Comparison of ENCODE assay signal across 7 cellular contexts in genomic region chr2:104378853-104379374, GRCh38.
DNase-seq lines count a peak whose midpoint lies in the region; ATAC-seq and TF ChIP-seq lines count a peak whose summit lies in the region.

No MANE protein-coding gene starts in this region.

- ATAC-seq in GM23338 = peak; percentile 98
- peak; percentile 83 for ATAC-seq in activated naive CD8-positive, alpha-beta T cell treated with anti-CD3 and anti-CD28 coated beads, Interleukin-2, amount 10 ng/mL, durations not matched to agents 7 days and 5 days (ENCODE audit: low read depth)

- peak; percentile 56 for DNase-seq in GDM1 (lab: John Stamatoyannopoulos, UW)
- DNase-seq in GM23338 (ENCODE audit: low spot score) = peak; percentile 75
- DNase-seq in NCI-H2081 treated with DMSO at 0.1 percent for 48 hours (lab: John Stamatoyannopoulos, UW) = peak; percentile 32
- peak; percentile 31 for DNase-seq in activated naive CD8-positive, alpha-beta T cell treated with anti-CD3 and anti-CD28 coated beads, Interleukin-2, amount 10 ng/mL, durations not matched to agents 7 days and 5 days
- peak; percentile 73 for DNase-seq in iPS-NIHi11 (ENCODE audit: low spot score)
- no peak for DNase-seq in smooth muscle cell (lab: John Stamatoyannopoulos, UW; ENCODE audit: unreplicated experiment)
- DNase-seq in esophagus squamous epithelium (lab: John Stamatoyannopoulos, UW) = no peak

- H3K27me3 Mint-ChIP-seq in GM23338 (ENCODE audit: insufficient read depth, low read depth, poor library complexity) = peaks cover 3% of the 10 kb centered on the region
- no peaks in the 10 kb centered on the region for H3K27me3 Mint-ChIP-seq in activated naive CD8-positive, alpha-beta T cell treated with anti-CD3 and anti-CD28 coated beads, Interleukin-2, amount 10 ng/mL, durations not matched to agents 7 days and 5 days

- no peak overlapping the region for H3K27ac ChIP-seq in GM23338 (ENCODE audit: low read depth)
- no peak overlapping the region for H3K27ac ChIP-seq in smooth muscle cell (ENCODE audit: low read depth)
- H3K27ac ChIP-seq in esophagus squamous epithelium = no peak overlapping the region

- peaks cover 10% of the 10 kb centered on the region for H3K4me1 Mint-ChIP-seq in GM23338
- peaks cover 7% of the 10 kb centered on the region for H3K4me1 Mint-ChIP-seq in activated naive CD8-positive, alpha-beta T cell treated with anti-CD3 and anti-CD28 coated beads, Interleukin-2, amount 10 ng/mL, durations not matched to agents 7 days and 5 days

- H3K4me2 ChIP-seq in GM23338 (peak overlapping the region; percentile 65), smooth muscle cell (peak overlapping the region; percentile 76)

- no peaks in the 10 kb centered on the region for H3K9me3 Mint-ChIP-seq in GM23338
- no peaks in the 10 kb centered on the region for H3K9me3 Mint-ChIP-seq in activated naive CD8-positive, alpha-beta T cell treated with anti-CD3 and anti-CD28 coated beads, Interleukin-2, amount 10 ng/mL, durations not matched to agents 7 days and 5 days

- H3K9ac ChIP-seq in smooth muscle cell (ENCODE audit: low read depth) = no peak overlapping the region

- H3K36me3 ChIP-seq in GM23338 (ENCODE audit: insufficient read depth) = no peaks in the 10 kb centered on the region
- H3K36me3 ChIP-seq in smooth muscle cell (ENCODE audit: low read depth) = no peaks in the 10 kb centered on the region
- H3K36me3 ChIP-seq in esophagus squamous epithelium = no peaks in the 10 kb centered on the region

- no peaks in the 10 kb centered on the region for H3K27me3 ChIP-seq in GM23338 (ENCODE audit: insufficient read depth)
- no peaks in the 10 kb centered on the region for H3K27me3 ChIP-seq in smooth muscle cell (ENCODE audit: low read depth)
- H3K27me3 ChIP-seq in esophagus squamous epithelium = no peaks in the 10 kb centered on the region

- no peaks in the 10 kb centered on the region for H3K79me2 ChIP-seq in GM23338 (replicated peaks; ENCODE audit: insufficient read depth)
- H3K79me2 ChIP-seq in smooth muscle cell (ENCODE audit: low read depth) = no peaks in the 10 kb centered on the region

- H3K9me3 ChIP-seq in smooth muscle cell (replicated peaks; ENCODE audit: low read depth) (no peaks in the 10 kb centered on the region), esophagus squamous epithelium (no peaks in the 10 kb centered on the region)

- POLR2A ChIA-PET in activated naive CD8-positive, alpha-beta T cell treated with anti-CD3 and anti-CD28 coated beads, Interleukin-2, amount 10 ng/mL, durations not matched to agents 7 days and 5 days (lab: Charles Lee) = no interaction called here

- H3K36me3 Mint-ChIP-seq in GM23338 (ENCODE audit: low read depth) = no peaks in the 10 kb centered on the region
- peaks cover 5% of the 10 kb centered on the region for H3K36me3 Mint-ChIP-seq in activated naive CD8-positive, alpha-beta T cell treated with anti-CD3 and anti-CD28 coated beads, Interleukin-2, amount 10 ng/mL, durations not matched to agents 7 days and 5 days

- peak overlapping the region; percentile 70 for H3K4me3 Mint-ChIP-seq in GM23338
- H3K4me3 Mint-ChIP-seq in activated naive CD8-positive, alpha-beta T cell treated with anti-CD3 and anti-CD28 coated beads, Interleukin-2, amount 10 ng/mL, durations not matched to agents 7 days and 5 days = peak overlapping the region; percentile 85

- WGBS in smooth muscle cell (ENCODE audit: low lambda C conversion rate) = 24% methylated on average over 3 of the region's 3 CpGs
- 7 to 12% methylated on average over 3 of the region's 3 CpGs for WGBS in esophagus squamous epithelium, 2 donors

- peak overlapping the region; percentile 93 for H2AFZ ChIP-seq in GM23338
- H2AFZ ChIP-seq in smooth muscle cell (ENCODE audit: low read depth) = peak overlapping the region; percentile 90

- TF ChIP-seq POLR2A in esophagus squamous epithelium (IDR thresholded peaks at IDR 0.05) = no peak

- H3F3A ChIP-seq in GM23338 (replicated peaks; ENCODE audit: low read depth) = no peaks in the 10 kb centered on the region
- H3F3A ChIP-seq in smooth muscle cell (ENCODE audit: low read depth) = no peaks in the 10 kb centered on the region

- H4K20me1 ChIP-seq in GM23338 (replicated peaks; ENCODE audit: insufficient read depth) (no peaks in the 10 kb centered on the region), smooth muscle cell (ENCODE audit: low read depth) (no peaks in the 10 kb centered on the region)

- peak overlapping the region; percentile 30; the same call in 1 of the 2 replicates for H3K27ac Mint-ChIP-seq in GM23338
- peak overlapping the region; percentile 92 for H3K27ac Mint-ChIP-seq in activated naive CD8-positive, alpha-beta T cell treated with anti-CD3 and anti-CD28 coated beads, Interleukin-2, amount 10 ng/mL, durations not matched to agents 7 days and 5 days

- intact Hi-C loops in esophagus squamous epithelium (cut with DNase I) = no loop called here

- peak overlapping the region; percentile 44 for H3K4me3 ChIP-seq in GM23338
- peak overlapping the region; percentile 55 for H3K4me3 ChIP-seq in smooth muscle cell
- peak overlapping the region in 2 of 4 donors; percentile 4 to 44 for H3K4me3 ChIP-seq in esophagus squamous epithelium

- peaks cover 4% of the 10 kb centered on the region; the same call in 1 of the 2 replicates for H3K4me1 ChIP-seq in GM23338 (ENCODE audit: insufficient read depth)
- no peaks in the 10 kb centered on the region for H3K4me1 ChIP-seq in smooth muscle cell (ENCODE audit: low read depth)
- H3K4me1 ChIP-seq in esophagus squamous epithelium = no peaks in the 10 kb centered on the region

- TF ChIP-seq CTCF in GM23338 (conservative IDR thresholded peaks at IDR 0.05; ENCODE audit: low read depth in 2 of 2) = no peak
- no peak for TF ChIP-seq CTCF in smooth muscle cell (IDR thresholded peaks at IDR 0.05; ENCODE audit: borderline replicate concordance, insufficient read depth, poor library complexity, severe bottlenecking)
- no peak for TF ChIP-seq CTCF in esophagus squamous epithelium (IDR thresholded peaks at IDR 0.05)

- H3K9me2 ChIP-seq in GM23338 (ENCODE audit: insufficient read depth) = peaks cover 14% of the 10 kb centered on the region

TF ChIP-seq in GM23338, 12 proteins besides CTCF, POLR2A, EP300 and RAD21:
- TF ChIP-seq ETS1 (IDR thresholded peaks at IDR 0.05) = peak; percentile 53; the same call in 1 of the 2 replicates
- TF ChIP-seq POLR2AphosphoS5 (IDR thresholded peaks at IDR 0.05; ENCODE audit: low read depth) = 0 out of 2 replicates have a peak, but pooled peaks have one; percentile 28
- no peak for TF ChIP-seq ZNF331 (CRISPR knock-in tag; IDR thresholded peaks at IDR 0.05; ENCODE audit: low read depth)
- TF ChIP-seq NANOG (IDR thresholded peaks at IDR 0.05; ENCODE audit: borderline replicate concordance) = no peak

Comparison
In these comparisons a context has a peak if more than half of its experiments do, and no peak if none do; other contexts are left out.
1. DNase-seq: peak in GDM1 (single experiment), GM23338 (single experiment), NCI-H2081 treated with DMSO at 0.1 percent for 48 hours (single experiment), activated naive CD8-positive, alpha-beta T cell treated with anti-CD3 and anti-CD28 coated beads, Interleukin-2, amount 10 ng/mL, durations not matched to agents 7 days and 5 days (single experiment) and iPS-NIHi11 (single experiment); none in smooth muscle cell (single experiment) and esophagus squamous epithelium (single experiment).